In the genomic region with DNA sequence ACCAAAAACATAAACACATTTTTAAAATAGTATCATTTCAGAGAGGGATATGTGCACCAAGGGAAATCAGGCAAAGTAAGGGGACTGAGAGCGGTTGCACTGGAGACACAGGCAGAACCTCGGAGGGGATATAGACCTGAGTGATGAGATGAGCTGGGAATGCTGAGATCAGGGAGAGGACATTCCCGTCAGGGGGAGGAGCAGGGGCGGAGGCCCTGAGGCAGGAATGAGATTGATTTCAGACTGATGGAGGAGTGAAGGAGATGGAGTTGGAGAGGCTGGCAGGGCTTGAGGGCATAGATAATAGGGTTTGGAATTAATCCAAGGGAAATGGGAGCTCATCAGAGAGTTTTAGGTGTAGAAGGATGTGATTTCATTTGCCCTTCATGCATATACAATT, we compare ENCODE assay signal across 1 cellular context.
TF ChIP-seq lines count a peak whose summit lies in the region.

No MANE protein-coding gene starts in this region.

TF ChIP-seq in HEK293, 187 proteins besides CTCF, POLR2A, EP300 and RAD21:
- 0 out of 2 replicates have a peak, but pooled peaks have one; percentile 25 for TF ChIP-seq ZNF341 (tag by site-specific recombination; IDR thresholded peaks at IDR 0.05; ENCODE audit: low read depth)
- TF ChIP-seq ZNF132 (tag by site-specific recombination; IDR thresholded peaks at IDR 0.05; ENCODE audit: borderline replicate concordance), result no peak
TF ChIP-seq in HEK293: peak in this region for 1.
